Comparison of ENCODE assay signal across 1 cellular context in genomic region chr7:120950539-120951308, GRCh38.
TF ChIP-seq lines count a peak whose summit lies in the region.

ING3 (plus strand) TSS chr7:120950777; CDS start chr7:120950897, 120 bp downstream.

TF ChIP-seq in K562, 482 proteins besides CTCF, POLR2A, EP300 and RAD21 (continued from another document and continues in another):
- TF ChIP-seq DPF2 (IDR thresholded peaks at IDR 0.05) (peak; percentile 60), RBM14 (IDR thresholded peaks at IDR 0.05; ENCODE audit: borderline replicate concordance, insufficient read depth, low read depth, low read length) (0 out of 2 replicates have a peak, but pooled peaks have one; percentile 77), E2F5 (CRISPR knock-in tag; IDR thresholded peaks at IDR 0.05) (peak; percentile 43; the same call in 1 of the 2 replicates), CBX5 (IDR thresholded peaks at IDR 0.05; ENCODE audit: borderline replicate concordance, low read depth) (peak; percentile 65; the same call in 1 of the 2 replicates), MITF (IDR thresholded peaks at IDR 0.05) (peak; percentile 10; the same call in 1 of the 2 replicates), PRPF4 (IDR thresholded peaks at IDR 0.05; ENCODE audit: insufficient read depth, low read depth, low read length, poor library complexity, severe bottlenecking) (peak; percentile 66), ZBTB7A (IDR thresholded peaks at IDR 0.05; ENCODE audit: borderline replicate concordance, control insufficient read depth, low read depth, low read length) (peak; percentile 99), ZNF561 (CRISPR knock-in tag; conservative IDR thresholded peaks at IDR 0.05) (no peak), NKRF (IDR thresholded peaks at IDR 0.05; ENCODE audit: borderline replicate concordance) (no peak), ESRRA (IDR thresholded peaks at IDR 0.05; ENCODE audit: borderline replicate concordance, low read depth) (peak; percentile 23; the same call in 1 of the 2 replicates), ZBTB26 (CRISPR knock-in tag; IDR thresholded peaks at IDR 0.05) (0 out of 2 replicates have a peak, but pooled peaks have one; percentile 47), CUX1 (CRISPR knock-in tag; IDR thresholded peaks at IDR 0.05) (no peak), ZBTB5 (IDR thresholded peaks at IDR 0.05) (no peak), SP1 (CRISPR knock-in tag; IDR thresholded peaks at IDR 0.05) (peak; percentile 94), ZEB2 (IDR thresholded peaks at IDR 0.05) (peak; percentile 89; the same call in 1 of the 2 replicates), ELF4 (CRISPR knock-in tag; IDR thresholded peaks at IDR 0.05) (no peak), MTF1 (CRISPR knock-in tag; IDR thresholded peaks at IDR 0.05; ENCODE audit: borderline replicate concordance) (no peak), CGGBP1 (CRISPR knock-in tag; IDR thresholded peaks at IDR 0.05) (0 out of 2 replicates have a peak, but pooled peaks have one; percentile 53), NR1H2 (CRISPR knock-in tag; IDR thresholded peaks at IDR 0.05) (0 out of 2 replicates have a peak, but pooled peaks have one; percentile 22), CHCHD3 (CRISPR knock-in tag; IDR thresholded peaks at IDR 0.05) (no peak), VEZF1 (CRISPR knock-in tag; IDR thresholded peaks at IDR 0.05) (peak; percentile 100), RB1 (IDR thresholded peaks at IDR 0.05; ENCODE audit: low read depth) (peak; percentile 41; the same call in 1 of the 2 replicates), PHF8 (IDR thresholded peaks at IDR 0.05; ENCODE audit: borderline replicate concordance, low read length) (peak; percentile 94; the same call in 1 of the 2 replicates), ZFP36 (IDR thresholded peaks at IDR 0.05; ENCODE audit: low read depth, low read length, partially characterized antibody) (peak; percentile 1), NFE2 (IDR thresholded peaks at IDR 0.05; ENCODE audit: low read depth) (peak; percentile 60), PREB (CRISPR knock-in tag; IDR thresholded peaks at IDR 0.05) (0 out of 2 replicates have a peak, but pooled peaks have one; percentile 24), SIX5 (IDR thresholded peaks at IDR 0.05; ENCODE audit: borderline replicate concordance in 1 of 2, insufficient read depth in 1 of 2, low read depth in 1 of 2, low read length in 2 of 2) (peak; percentile 93 to 97), NR2C2 (CRISPR knock-in tag; IDR thresholded peaks at IDR 0.05) (no peak; the same call in 1 of the 2 replicates), NR2C2 (tag; IDR thresholded peaks at IDR 0.05) (peak; percentile 87), ZNF444 (CRISPR knock-in tag; IDR thresholded peaks at IDR 0.05) (peak; percentile 27; the same call in 1 of the 2 replicates), HLTF (IDR thresholded peaks at IDR 0.05) (peak; percentile 74), SRF (CRISPR knock-in tag; IDR thresholded peaks at IDR 0.05) (peak in 1 of 2 experiments; percentile 86; a peak in 2 of 4 replicates), ZC3H11A (IDR thresholded peaks at IDR 0.05; ENCODE audit: low read depth, low read length) (peak; percentile 65), NCOA1 (IDR thresholded peaks at IDR 0.05; ENCODE audit: low read depth) (peak; percentile 75), TFE3 (CRISPR knock-in tag; IDR thresholded peaks at IDR 0.05) (no peak), ZNF165 (CRISPR knock-in tag; IDR thresholded peaks at IDR 0.05; ENCODE audit: borderline replicate concordance) (no peak), XRCC5 (IDR thresholded peaks at IDR 0.05; ENCODE audit: low read depth, low read length) (peak; percentile 65; the same call in 1 of the 2 replicates), SMARCA5 (IDR thresholded peaks at IDR 0.05) (no peak), MNT (conservative IDR thresholded peaks at IDR 0.05) (peak; percentile 89 to 94), PTBP1 (IDR thresholded peaks at IDR 0.05; ENCODE audit: low read depth, low read length) (0 out of 2 replicates have a peak, but pooled peaks have one; percentile 18), HIVEP1 (CRISPR knock-in tag; IDR thresholded peaks at IDR 0.05) (0 out of 2 replicates have a peak, but pooled peaks have one; percentile 42)
